In the genomic region with DNA sequence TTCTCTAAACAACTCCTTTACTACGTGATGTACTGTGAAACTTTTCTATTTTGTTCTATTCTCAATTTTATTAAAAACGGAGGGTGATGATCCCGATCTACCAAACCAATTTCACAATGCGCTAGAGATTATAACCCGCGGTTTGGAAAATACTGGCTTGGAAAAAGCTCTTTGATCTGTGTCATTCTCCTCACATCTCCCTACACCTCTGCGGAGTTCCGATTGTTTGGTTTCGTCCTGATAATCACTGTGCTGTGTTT, we compare ENCODE assay signal across 9 cellular contexts. TPM values are rescaled to one million over a fixed set of nuclear protein-coding genes. Genes with fewer than 3 reads are reported as not detected.
A peak's percentile ranks its signal among the peaks of the same experiment; 100 is the strongest.
DNase-seq lines count a peak whose midpoint lies in the region; ATAC-seq and TF ChIP-seq lines count a peak whose summit lies in the region.
"Had no signal": no experiment of that assay in that cellular context is flagged by ENCODE, and none has a peak within 500 bp of the region (broad histone marks: within the 10 kb centered on the region; RNA-seq: fewer than 3 reads in every experiment).

No MANE protein-coding gene starts in this region.

- H3K36me3 Mint-ChIP-seq in CD4-positive, alpha-beta memory T cell: no peaks in the 10 kb centered on the region
- no peaks in the 10 kb centered on the region for H3K36me3 Mint-ChIP-seq in activated T-helper 1 cell treated with anti-CD3 and anti-CD28 coated beads, Interleukin-12 subunit alpha, Interleukin-12 subunit beta, Interleukin-2, Interleukin-4 antibody, amounts not matched to agents 30 ng/mL and 10 ng/mL and 1 ng/mL, durations not matched to agents 14 hours and 24 hours and 36 hours (ENCODE audit: low read depth)
- no peaks in the 10 kb centered on the region for H3K36me3 Mint-ChIP-seq in effector memory CD8-positive, alpha-beta T cell (ENCODE audit: insufficient read depth)
- H3K36me3 Mint-ChIP-seq: naive thymus-derived CD8-positive, alpha-beta T cell had no signal

- no TSS peak for BruUV-seq in PC-9 (replicated peaks; lab: Mats Ljungman, UMichigan)

- WGBS in psoas muscle, 3 donors: 1 to 5% (median 2%) methylated on average over 9 of the region's 9 CpGs

- peaks cover 0 to 4% of the 10 kb centered on the region in 2 donors for H3K27me3 Mint-ChIP-seq in CD4-positive, alpha-beta memory T cell
- H3K27me3 Mint-ChIP-seq in activated T-helper 1 cell treated with anti-CD3 and anti-CD28 coated beads, Interleukin-12 subunit alpha, Interleukin-12 subunit beta, Interleukin-2, Interleukin-4 antibody, amounts not matched to agents 30 ng/mL and 10 ng/mL and 1 ng/mL, durations not matched to agents 14 hours and 24 hours and 36 hours (ENCODE audit: insufficient read depth): peaks cover 15% of the 10 kb centered on the region
- H3K27me3 Mint-ChIP-seq in effector memory CD8-positive, alpha-beta T cell: peaks cover 11 to 14% of the 10 kb centered on the region in 2 donors

- ATAC-seq in psoas muscle: no peak
- no peak for ATAC-seq in GM19395 (IDR thresholded peaks at IDR 0.05; ENCODE audit: unreplicated experiment)
- ATAC-seq in effector memory CD8-positive, alpha-beta T cell (replicated peaks): no peak
- no peak for ATAC-seq in GM21367 (IDR thresholded peaks at IDR 0.05; ENCODE audit: unreplicated experiment)

- peaks cover 43% of the 10 kb centered on the region for H3K4me1 ChIP-seq in CD4-positive, alpha-beta memory T cell (ENCODE audit: insufficient read depth, low read length)
- H3K4me1 ChIP-seq in PC-9 (replicated peaks; ENCODE audit: insufficient read depth): peaks cover 44% of the 10 kb centered on the region
- H3K4me1 ChIP-seq in psoas muscle: peaks cover 27% of the 10 kb centered on the region

- no peaks in the 10 kb centered on the region for H3K27me3 ChIP-seq in CD4-positive, alpha-beta memory T cell (ENCODE audit: insufficient read depth, low read length)
- H3K27me3 ChIP-seq in PC-9 (ENCODE audit: insufficient read depth, low read depth): no peaks in the 10 kb centered on the region
- H3K27me3 ChIP-seq in psoas muscle (ENCODE audit: insufficient read depth in 3 of 3, low read length in 2 of 3): no peaks in the 10 kb centered on the region

- H3K9me3 Mint-ChIP-seq in CD4-positive, alpha-beta memory T cell: no peaks in the 10 kb centered on the region
- H3K9me3 Mint-ChIP-seq in activated T-helper 1 cell treated with anti-CD3 and anti-CD28 coated beads, Interleukin-12 subunit alpha, Interleukin-12 subunit beta, Interleukin-2, Interleukin-4 antibody, amounts not matched to agents 30 ng/mL and 10 ng/mL and 1 ng/mL, durations not matched to agents 14 hours and 24 hours and 36 hours: no peaks in the 10 kb centered on the region
- no peaks in the 10 kb centered on the region for H3K9me3 Mint-ChIP-seq in effector memory CD8-positive, alpha-beta T cell
- H3K9me3 Mint-ChIP-seq: naive thymus-derived CD8-positive, alpha-beta T cell had no signal

- DNase-seq in CD4-positive, alpha-beta memory T cell: no peak
- no peak for DNase-seq in PC-9
- DNase-seq in fibroblast of pulmonary artery (ENCODE audit: low read depth): no peak
- no peak for DNase-seq in psoas muscle
- no peak for DNase-seq in activated T-helper 1 cell treated with anti-CD3 and anti-CD28 coated beads, Interleukin-12 subunit alpha, Interleukin-12 subunit beta, Interleukin-2, Interleukin-4 antibody, amounts not matched to agents 30 ng/mL and 10 ng/mL and 1 ng/mL, durations not matched to agents 14 hours and 24 hours and 36 hours (ENCODE audit: low spot score)
- DNase-seq in effector memory CD8-positive, alpha-beta T cell: no peak

- CTCF ChIA-PET in CD4-positive, alpha-beta memory T cell (lab: Charles Lee; ENCODE audit: partially characterized antibody): interaction anchor here (0.7 to 1.6 kb wide), 6 partner anchors 8 to 816 kb away, joined by 3 to 5 read pairs (median 4); a partner anchor contains a TSS
- CTCF ChIA-PET in PC-9 (lab: Charles Lee): no interaction called here

- TF ChIP-seq CTCF in PC-9 (conservative IDR thresholded peaks at IDR 0.05) (no peak), fibroblast of pulmonary artery (IDR thresholded peaks at IDR 0.05; ENCODE audit: low read length, missing control alignments) (no peak), psoas muscle (IDR thresholded peaks at IDR 0.05) (no peak)

- peaks cover 30% of the 10 kb centered on the region for H3F3A ChIP-seq in PC-9 (ENCODE audit: insufficient read depth, low read depth)

- H3K4me1 Mint-ChIP-seq in CD4-positive, alpha-beta memory T cell: peaks cover 20 to 35% (median 28%) of the 10 kb centered on the region in 4 donors
- peaks cover 31% of the 10 kb centered on the region for H3K4me1 Mint-ChIP-seq in activated T-helper 1 cell treated with anti-CD3 and anti-CD28 coated beads, Interleukin-12 subunit alpha, Interleukin-12 subunit beta, Interleukin-2, Interleukin-4 antibody, amounts not matched to agents 30 ng/mL and 10 ng/mL and 1 ng/mL, durations not matched to agents 14 hours and 24 hours and 36 hours (ENCODE audit: low read depth)
- peaks cover 18 to 35% of the 10 kb centered on the region in 2 donors for H3K4me1 Mint-ChIP-seq in effector memory CD8-positive, alpha-beta T cell (ENCODE audit: low read depth in 2 of 2)

- H2AFZ ChIP-seq in PC-9: peak overlapping the region; percentile 85

- no peak overlapping the region for H3K4me3 Mint-ChIP-seq in CD4-positive, alpha-beta memory T cell
- no peak overlapping the region for H3K4me3 Mint-ChIP-seq in activated T-helper 1 cell treated with anti-CD3 and anti-CD28 coated beads, Interleukin-12 subunit alpha, Interleukin-12 subunit beta, Interleukin-2, Interleukin-4 antibody, amounts not matched to agents 30 ng/mL and 10 ng/mL and 1 ng/mL, durations not matched to agents 14 hours and 24 hours and 36 hours
- H3K4me3 Mint-ChIP-seq in effector memory CD8-positive, alpha-beta T cell: no peak overlapping the region

- peak overlapping the region; percentile 70 for H3K27ac ChIP-seq in CD4-positive, alpha-beta memory T cell (ENCODE audit: low read depth, low read length)
- H3K27ac ChIP-seq in PC-9 (peak overlapping the region; percentile 45), psoas muscle (peak overlapping the region; percentile 84)

- POLR2A ChIA-PET in CD4-positive, alpha-beta memory T cell (lab: Charles Lee; ENCODE audit: partially characterized antibody): interaction anchor here (0.8 to 4.0 kb wide), 7 partner anchors 33 to 816 kb away, joined by 3 to 21 read pairs (median 4); a partner anchor contains a TSS
- POLR2A ChIA-PET in PC-9 (lab: Charles Lee; ENCODE audit: unreplicated experiment): interaction anchor here (0.6 to 0.8 kb wide), 2 partner anchors 98 to 199 kb away, joined by 4 read pairs; no protein-coding TSS in a partner anchor

- peak overlapping the region; percentile 93 for H3K4me2 ChIP-seq in PC-9

- no peaks in the 10 kb centered on the region for H3K9me3 ChIP-seq in CD4-positive, alpha-beta memory T cell (ENCODE audit: control insufficient read depth in 1 of 2, low read length in 2 of 2)
- no peaks in the 10 kb centered on the region for H3K9me3 ChIP-seq in PC-9 (ENCODE audit: insufficient read depth, low read depth)
- H3K9me3 ChIP-seq in psoas muscle: no peaks in the 10 kb centered on the region

- H3K36me3 ChIP-seq in CD4-positive, alpha-beta memory T cell (ENCODE audit: insufficient read depth, low read length): no peaks in the 10 kb centered on the region
- 0 out of 2 replicates have a peak, but pooled peaks cover 2% of the 10 kb centered on the region for H3K36me3 ChIP-seq in PC-9 (ENCODE audit: low read depth)
- H3K36me3 ChIP-seq in psoas muscle (ENCODE audit: insufficient read depth in 1 of 2, low read depth in 1 of 2): no peaks in the 10 kb centered on the region

- intact Hi-C loops in CD4-positive, alpha-beta memory T cell (cut with micrococcal nuclease): no loop called here
- intact Hi-C loops in PC-9 (cut with micrococcal nuclease; ENCODE audit: unreplicated experiment) (loop anchor here (5.0 kb wide), 2 partner anchors 80 to 180 kb away; a partner anchor contains a TSS), psoas muscle (cut with DNase I) (loop anchor here (10.0 kb wide), 2 partner anchors 173 to 183 kb away; a partner anchor contains a TSS)
- intact Hi-C loops in activated T-helper 1 cell treated with anti-CD3 and anti-CD28 coated beads, Interleukin-12 subunit alpha, Interleukin-12 subunit beta, Interleukin-2, Interleukin-4 antibody, amounts not matched to agents 30 ng/mL and 10 ng/mL and 1 ng/mL, durations not matched to agents 14 hours and 24 hours and 36 hours (cut with micrococcal nuclease): loop anchor here (10.0 kb wide), 1 partner anchor 173 kb away; no protein-coding TSS in a partner anchor

- H3K4me3 ChIP-seq in CD4-positive, alpha-beta memory T cell (ENCODE audit: low read length in 2 of 2): peak overlapping the region; percentile 59 to 88
- H3K4me3 ChIP-seq in PC-9 (peak overlapping the region; percentile 91), fibroblast of pulmonary artery (replicated peaks; ENCODE audit: low read depth, low read length) (peak overlapping the region; percentile 68), psoas muscle (peak overlapping the region; percentile 97)

- peaks cover 44% of the 10 kb centered on the region for H3K79me2 ChIP-seq in PC-9 (ENCODE audit: low read depth)

- no peak overlapping the region for H3K27ac Mint-ChIP-seq in CD4-positive, alpha-beta memory T cell
- no peak overlapping the region for H3K27ac Mint-ChIP-seq in activated T-helper 1 cell treated with anti-CD3 and anti-CD28 coated beads, Interleukin-12 subunit alpha, Interleukin-12 subunit beta, Interleukin-2, Interleukin-4 antibody, amounts not matched to agents 30 ng/mL and 10 ng/mL and 1 ng/mL, durations not matched to agents 14 hours and 24 hours and 36 hours
- H3K27ac Mint-ChIP-seq in effector memory CD8-positive, alpha-beta T cell: no peak overlapping the region

- H3K9me2 ChIP-seq in PC-9 (ENCODE audit: insufficient read depth): no peaks in the 10 kb centered on the region

- H4K20me1 ChIP-seq in PC-9 (ENCODE audit: insufficient read depth): peaks cover 16% of the 10 kb centered on the region

RNA-seq across cellular contexts. Expression of a gene that starts 0.6 kb away (rescaled TPM):
- 10 to 100 TPM; 23.6 to 23.8 TPM for total RNA-seq in CD4-positive, alpha-beta memory T cell
- polyA plus RNA-seq in CD4-positive, alpha-beta memory T cell: 10 to 100 TPM; 23.9 to 24.2 TPM
- 41.7 and 51.6 TPM in 2 replicates for total RNA-seq in PC-9 (2021)
- total RNA-seq in psoas muscle: 10 to 100 TPM; 34.4 to 48.5 (median 40.1) TPM
- 10 to 100 TPM; 15.8 to 46.7 (median 18.7) TPM for polyA plus RNA-seq in psoas muscle
- 25.7 and 28.2 TPM in 2 replicates for total RNA-seq in activated T-helper 1 cell treated with anti-CD3 and anti-CD28 coated beads, Interleukin-12 subunit alpha, Interleukin-12 subunit beta, Interleukin-2, Interleukin-4 antibody, amounts not matched to agents 30 ng/mL and 10 ng/mL and 1 ng/mL, durations not matched to agents 14 hours and 24 hours and 36 hours
